In the genomic region with DNA sequence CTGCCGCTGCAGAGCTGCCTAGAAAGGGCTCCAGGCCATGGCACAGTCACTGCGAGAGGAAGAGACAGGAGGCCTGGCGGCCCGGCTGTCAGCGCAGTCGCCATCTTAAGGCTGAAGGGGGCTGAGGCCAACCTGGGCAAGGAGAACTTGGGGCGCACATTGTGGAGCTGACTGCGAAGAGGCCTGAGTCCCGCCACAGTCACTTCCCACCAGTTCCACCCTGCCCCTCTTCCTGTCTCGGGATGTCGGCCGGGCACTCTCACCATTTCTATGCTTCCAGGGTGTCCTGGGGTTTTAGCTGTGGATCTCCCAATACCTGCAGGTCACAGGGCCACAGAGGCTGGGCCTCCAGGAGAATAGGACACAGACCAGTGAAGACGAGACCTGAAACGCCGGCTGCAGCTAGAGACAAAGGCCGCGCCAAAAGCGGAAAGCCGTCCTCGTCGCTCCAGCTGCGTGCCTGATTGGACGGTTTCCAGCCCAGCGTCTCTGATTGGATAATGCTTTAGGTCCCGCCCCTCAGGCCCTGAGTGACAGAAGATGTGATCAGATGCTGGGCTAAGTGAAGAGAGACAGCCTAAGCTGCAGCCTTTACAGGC, we compare ENCODE assay signal across 8 cellular contexts.
DNase-seq lines count a peak whose midpoint lies in the region; ATAC-seq and TF ChIP-seq lines count a peak whose summit lies in the region.

No MANE protein-coding gene starts in this region.

- WGBS in thymus = 1% methylated on average over 25 of the region's 25 CpGs

- DNase-seq in SK-N-DZ (ENCODE audit: low spot score) (peak; percentile 93), cardiac muscle cell (ENCODE audit: low read depth in 1 of 2, low spot score in 1 of 2) (peak; percentile 93), COLO829 (ENCODE audit: low spot score) (no peak)
- peak; percentile 87 for DNase-seq in activated naive CD8-positive, alpha-beta T cell treated with anti-CD3 and anti-CD28 coated beads, Interleukin-2, amount 10 ng/mL, durations not matched to agents 7 days and 5 days

- H3K27me3 ChIP-seq in cardiac muscle cell (no peaks in the 10 kb centered on the region), parathyroid adenoma (ENCODE audit: control insufficient read depth, insufficient read depth, low read length) (no peaks in the 10 kb centered on the region), thymus (ENCODE audit: control insufficient read depth, insufficient read depth) (no peaks in the 10 kb centered on the region)

- H3K27me3 Mint-ChIP-seq in activated naive CD8-positive, alpha-beta T cell treated with anti-CD3 and anti-CD28 coated beads, Interleukin-2, amount 10 ng/mL, durations not matched to agents 7 days and 5 days = no peaks in the 10 kb centered on the region

- H2AFZ ChIP-seq in parathyroid adenoma = peak overlapping the region; percentile 94

- H3K4me2 ChIP-seq in parathyroid adenoma (ENCODE audit: low read length) = peak overlapping the region; percentile 89

- peaks cover 46% of the 10 kb centered on the region for H3K36me3 Mint-ChIP-seq in activated naive CD8-positive, alpha-beta T cell treated with anti-CD3 and anti-CD28 coated beads, Interleukin-2, amount 10 ng/mL, durations not matched to agents 7 days and 5 days

- peak overlapping the region; percentile 98 for H3K27ac Mint-ChIP-seq in activated naive CD8-positive, alpha-beta T cell treated with anti-CD3 and anti-CD28 coated beads, Interleukin-2, amount 10 ng/mL, durations not matched to agents 7 days and 5 days

- peak overlapping the region; percentile 9 for H3K9ac ChIP-seq in parathyroid adenoma

- POLR2A ChIA-PET in activated naive CD8-positive, alpha-beta T cell treated with anti-CD3 and anti-CD28 coated beads, Interleukin-2, amount 10 ng/mL, durations not matched to agents 7 days and 5 days (lab: Charles Lee) = interaction anchor here (0.6 to 3.6 kb wide), 19 partner anchors 9 to 1598 kb away, joined by 3 to 32 read pairs (median 5); a partner anchor contains a TSS

- peak; percentile 79 for ATAC-seq in GM18519 (IDR thresholded peaks at IDR 0.05; ENCODE audit: low FRiP score, unreplicated experiment)
- peak; percentile 91 for ATAC-seq in HG03442 (IDR thresholded peaks at IDR 0.05; ENCODE audit: unreplicated experiment)
- ATAC-seq in activated naive CD8-positive, alpha-beta T cell treated with anti-CD3 and anti-CD28 coated beads, Interleukin-2, amount 10 ng/mL, durations not matched to agents 7 days and 5 days (ENCODE audit: low read depth) = peak; percentile 94

- H3K4me3 ChIP-seq in cardiac muscle cell = peak overlapping the region; percentile 76
- peak overlapping the region; percentile 71 for H3K4me3 ChIP-seq in parathyroid adenoma (ENCODE audit: low read depth, low read length)
- H3K4me3 ChIP-seq in thymus (ENCODE audit: low read length) = peak overlapping the region; percentile 63

- peak overlapping the region; percentile 99 for H3K4me3 Mint-ChIP-seq in activated naive CD8-positive, alpha-beta T cell treated with anti-CD3 and anti-CD28 coated beads, Interleukin-2, amount 10 ng/mL, durations not matched to agents 7 days and 5 days

- H3K36me3 ChIP-seq in cardiac muscle cell (no peaks in the 10 kb centered on the region), parathyroid adenoma (ENCODE audit: control insufficient read depth, insufficient read depth, low read length) (no peaks in the 10 kb centered on the region), thymus (ENCODE audit: control insufficient read depth, insufficient read depth) (no peaks in the 10 kb centered on the region)

- TF ChIP-seq CTCF in cardiac muscle cell (IDR thresholded peaks at IDR 0.05; ENCODE audit: low read depth, low read length) (no peak), parathyroid adenoma (IDR thresholded peaks at IDR 0.05) (no peak)

- peaks cover 5% of the 10 kb centered on the region for H3K4me1 Mint-ChIP-seq in activated naive CD8-positive, alpha-beta T cell treated with anti-CD3 and anti-CD28 coated beads, Interleukin-2, amount 10 ng/mL, durations not matched to agents 7 days and 5 days

- no peaks in the 10 kb centered on the region for H3K79me2 ChIP-seq in parathyroid adenoma

- H3K4me1 ChIP-seq in cardiac muscle cell (ENCODE audit: low read depth) (peaks cover 6% of the 10 kb centered on the region), parathyroid adenoma (no peaks in the 10 kb centered on the region), thymus (ENCODE audit: control insufficient read depth, insufficient read depth, low read length) (no peaks in the 10 kb centered on the region)

- H3K9me3 ChIP-seq in cardiac muscle cell (ENCODE audit: low read depth) (no peaks in the 10 kb centered on the region), parathyroid adenoma (ENCODE audit: control insufficient read depth, low read length) (no peaks in the 10 kb centered on the region), thymus (ENCODE audit: control insufficient read depth) (no peaks in the 10 kb centered on the region)

- H3K9me3 Mint-ChIP-seq in activated naive CD8-positive, alpha-beta T cell treated with anti-CD3 and anti-CD28 coated beads, Interleukin-2, amount 10 ng/mL, durations not matched to agents 7 days and 5 days = peaks cover 7% of the 10 kb centered on the region

- H3K27ac ChIP-seq in cardiac muscle cell (peak overlapping the region; percentile 32), parathyroid adenoma (no peak overlapping the region), thymus (ENCODE audit: low read depth) (no peak overlapping the region)
